6 cellular contexts compared by ENCODE assay signal in genomic region chr22:24553597-24554315, GRCh38. TPM values are rescaled to one million over a fixed set of nuclear protein-coding genes. Genes with fewer than 3 reads are reported as not detected.
DNase-seq lines count a peak whose midpoint lies in the region; TF ChIP-seq lines count a peak whose summit lies in the region.

No MANE protein-coding gene starts in this region.

- H3K9me3 ChIP-seq in KOPT-K1 (ENCODE audit: insufficient read depth, low read length, poor library complexity, severe bottlenecking) = no peaks in the 10 kb centered on the region

- H3K4me3 Mint-ChIP-seq in brain (peak overlapping the region; percentile 96 to 98 (median 98)), nephron progenitor cell (peak overlapping the region; percentile 93)

- H3K4me1 Mint-ChIP-seq in brain = peaks cover 64% of the 10 kb centered on the region
- H3K4me1 Mint-ChIP-seq in nephron progenitor cell = peaks cover 51% of the 10 kb centered on the region

- peak; percentile 35 for DNase-seq in nephron progenitor cell
- no peak for DNase-seq in cortex of kidney (lab: John Stamatoyannopoulos, UW)
- no peak for DNase-seq in activated CD4-positive, CD25-positive, alpha-beta regulatory T cell (lab: John Stamatoyannopoulos, UW)
- no peak for DNase-seq in NCI-H1694 (lab: John Stamatoyannopoulos, UW)

- peak overlapping the region; percentile 91 to 96 (median 95) for H3K27ac Mint-ChIP-seq in brain
- H3K27ac Mint-ChIP-seq in nephron progenitor cell = peak overlapping the region; percentile 97

- no peaks in the 10 kb centered on the region for H3K9me3 Mint-ChIP-seq in brain
- no peaks in the 10 kb centered on the region for H3K9me3 Mint-ChIP-seq in nephron progenitor cell

- peaks cover 36% of the 10 kb centered on the region for H3K36me3 Mint-ChIP-seq in brain
- H3K36me3 Mint-ChIP-seq in nephron progenitor cell (ENCODE audit: low read depth) = peaks cover 17% of the 10 kb centered on the region

- peak overlapping the region; percentile 100 for H3K27ac ChIP-seq in KOPT-K1 (ENCODE audit: low read depth, low read length, poor library complexity, severe bottlenecking)

- H3K27me3 Mint-ChIP-seq in brain = peaks cover 15% of the 10 kb centered on the region
- H3K27me3 Mint-ChIP-seq in nephron progenitor cell (ENCODE audit: low read depth, poor library complexity) = peaks cover 4% of the 10 kb centered on the region

- H3K36me3 ChIP-seq in KOPT-K1 (ENCODE audit: insufficient read depth, low read length) = peaks cover 51% of the 10 kb centered on the region

- TF ChIP-seq CTCF in brain (conservative IDR thresholded peaks at IDR 0.05) (no peak), nephron progenitor cell (IDR thresholded peaks at IDR 0.05) (no peak)

RNA-seq across cellular contexts. Expression of gene GUCD1, which starts 1.2 kb away (rescaled TPM):
- 91.5 TPM for polyA plus RNA-seq in brain (ENCODE audit: insufficient read depth, low read depth, low replicate concordance)

RNA-seq across cellular contexts. Expression of gene SNRPD3, which starts 2.0 kb away (rescaled TPM):
- polyA plus RNA-seq in brain (ENCODE audit: insufficient read depth, low read depth, low replicate concordance) = 130 TPM

RNA-seq across cellular contexts. Expression of gene LRRC75B, which starts 39.1 kb away (rescaled TPM):
- 14.5 TPM for polyA plus RNA-seq in brain (ENCODE audit: insufficient read depth, low read depth, low replicate concordance)

RNA-seq across cellular contexts. Expression of gene GGT1, which starts 49.2 kb away (rescaled TPM):
- 5.1 TPM for polyA plus RNA-seq in brain (ENCODE audit: insufficient read depth, low read depth, low replicate concordance)

RNA-seq across cellular contexts. Expression of gene UPB1, which starts 58.6 kb away (rescaled TPM):
- polyA plus RNA-seq in brain (ENCODE audit: insufficient read depth, low read depth, low replicate concordance) = not detected
